ENCODE assay signal across 26 cellular contexts in genomic region chr19:6215701-6216235, GRCh38.
A peak's percentile ranks its signal among the peaks of the same experiment; 100 is the strongest.
DNase-seq lines count a peak whose midpoint lies in the region; ATAC-seq and TF ChIP-seq lines count a peak whose summit lies in the region.
"Had no signal": no experiment of that assay in that cellular context is flagged by ENCODE, and none has a peak within 500 bp of the region (broad histone marks: within the 10 kb centered on the region; RNA-seq: fewer than 3 reads in every experiment).

No MANE protein-coding gene starts in this region.

- peak overlapping the region; percentile 60 for H3K23ac ChIP-seq in neuronal stem cell (ENCODE audit: low read depth, low read length, poor library complexity)

- peak overlapping the region; percentile 89 for H3K14ac ChIP-seq in neuronal stem cell (ENCODE audit: low read length)

- no peak overlapping the region for H2AFZ ChIP-seq in neuronal stem cell (ENCODE audit: low read length)
- H2AFZ ChIP-seq: GM23248, hepatocyte had no signal

- TF ChIP-seq CTCF in cardiac muscle cell (IDR thresholded peaks at IDR 0.05; ENCODE audit: low read depth, low read length): no peak
- no peak for TF ChIP-seq CTCF in gastroesophageal sphincter (IDR thresholded peaks at IDR 0.05)

- H3K79me1 ChIP-seq in neuronal stem cell (ENCODE audit: low read depth, low read length): peaks cover 26% of the 10 kb centered on the region

- peak overlapping the region; percentile 98 for H3K4ac ChIP-seq in neuronal stem cell (ENCODE audit: low read length)

- H3K4me3 ChIP-seq in cardiac muscle cell: no peak overlapping the region
- H3K4me3 ChIP-seq in gastroesophageal sphincter: no peak overlapping the region
- no peak overlapping the region for H3K4me3 ChIP-seq in neuronal stem cell (ENCODE audit: low read length in 2 of 2)
- H3K4me3 ChIP-seq in SJCRH30: no peak overlapping the region
- H3K4me3 ChIP-seq: GM23248, hepatocyte, psoas muscle had no signal

- no peak for TF ChIP-seq EP300 in gastroesophageal sphincter (IDR thresholded peaks at IDR 0.05)

- H2BK5ac ChIP-seq in neuronal stem cell (ENCODE audit: low read length): peak overlapping the region; percentile 98

- peak overlapping the region; percentile 100 for H2AK5ac ChIP-seq in neuronal stem cell (ENCODE audit: low read depth, low read length)

- peak overlapping the region; percentile 45 for H3K4me2 ChIP-seq in neuronal stem cell (ENCODE audit: insufficient read depth, low read length, poor library complexity, severe bottlenecking)

- H3K9me3 ChIP-seq in cardiac muscle cell (ENCODE audit: low read depth): no peaks in the 10 kb centered on the region
- no peaks in the 10 kb centered on the region for H3K9me3 ChIP-seq in gastroesophageal sphincter
- H3K9me3 ChIP-seq in neuronal stem cell (replicated peaks in 1 of 2; ENCODE audit: control insufficient read depth in 2 of 2, insufficient read depth in 1 of 2, low read depth in 1 of 2, low read length in 2 of 2): no peaks in the 10 kb centered on the region
- H3K9me3 ChIP-seq in SJCRH30 (replicated peaks): no peaks in the 10 kb centered on the region
- H3K9me3 ChIP-seq: psoas muscle, upper lobe of left lung had no signal

- peak overlapping the region; percentile 93 for H2BK15ac ChIP-seq in neuronal stem cell (ENCODE audit: low read length)

- peak overlapping the region; percentile 24 for H4K91ac ChIP-seq in neuronal stem cell (ENCODE audit: low read depth, low read length, poor library complexity)

- peak overlapping the region; percentile 48 for H2BK120ac ChIP-seq in neuronal stem cell (ENCODE audit: low read depth, low read length)

- DNase-seq in cardiac muscle cell (ENCODE audit: low read depth in 1 of 2, low spot score in 1 of 2) (no peak), left ventricle myocardium superior (no peak), neuronal stem cell (ENCODE audit: low spot score) (no peak), DMS53 treated with DMSO at 0.1 percent for 48 hours (lab: John Stamatoyannopoulos, UW; ENCODE audit: unreplicated experiment) (no peak), NCI-H1417 treated with DMSO at 0.1 percent for 48 hours (lab: John Stamatoyannopoulos, UW) (no peak), NCI-H2107 (lab: John Stamatoyannopoulos, UW) (no peak), SJCRH30 (no peak)
- DNase-seq: activated CD4-positive, alpha-beta T cell treated with anti-CD3 and anti-CD28 coated beads, Interleukin-2, amount 10 ng/mL, durations not matched to agents 24 days and 14 days; activated CD8-positive, alpha-beta memory T cell treated with anti-CD3 and anti-CD28 coated beads for 24 hours; activated naive CD4-positive, alpha-beta T cell treated with anti-CD3 and anti-CD28 coated beads, Interleukin-2, amount 50 U/mL, for 16 hours; activated T-cell treated with anti-CD3 and anti-CD28 coated beads for 4 hours; AML-193; amniotic stem cell; brain microvascular endothelial cell; GM23248; Kasumi-1; NCI-H1436; NCI-H2081 treated with DMSO at 0.1 percent for 48 hours; NCI-H226; NCI-H69; nucleus accumbens had no signal

- WGBS in gastroesophageal sphincter (ENCODE audit: low coverage in 1 of 2), 2 donors: no CpG with 5 or more reads among the region's 15 CpGs
- WGBS in neuronal stem cell (ENCODE audit: extremely low coverage in 2 of 2, insufficient read length in 2 of 2, insufficient replicate concordance in 1 of 2), 2 donors: no CpG with 5 or more reads among the region's 15 CpGs

- H3K4me1 ChIP-seq in cardiac muscle cell (ENCODE audit: low read depth) (peaks cover 27% of the 10 kb centered on the region), gastroesophageal sphincter (peaks cover 0 to 56% (median 40%) of the 10 kb centered on the region in 3 donors), neuronal stem cell (ENCODE audit: control insufficient read depth in 2 of 2, insufficient read depth in 1 of 2, low read depth in 1 of 2, low read length in 2 of 2) (peaks cover 27% of the 10 kb centered on the region in 2 donors), SJCRH30 (no peaks in the 10 kb centered on the region)

- H3K18ac ChIP-seq in neuronal stem cell (ENCODE audit: low read length): peak overlapping the region; percentile 80

- intact Hi-C loops in left ventricle myocardium superior (cut with micrococcal nuclease): loop anchor here (5.0 kb wide), 1 partner anchor 82 kb away; no protein-coding TSS in a partner anchor

- peak overlapping the region; percentile 65 for H4K8ac ChIP-seq in neuronal stem cell (ENCODE audit: low read depth, low read length)

- no peak for TF ChIP-seq POLR2A in gastroesophageal sphincter (IDR thresholded peaks at IDR 0.05)

- H3K27ac ChIP-seq in cardiac muscle cell: peak overlapping the region; percentile 97
- H3K27ac ChIP-seq in gastroesophageal sphincter: peak overlapping the region in 3 of 4 donors; percentile 47 to 57 (median 57)
- peak overlapping the region; percentile 86 for H3K27ac ChIP-seq in neuronal stem cell (replicated peaks; ENCODE audit: low read length)
- H3K27ac ChIP-seq in SJCRH30: no peak overlapping the region
- H3K27ac ChIP-seq: brain microvascular endothelial cell, GM23248, psoas muscle had no signal

- peak overlapping the region; percentile 82 for H2BK12ac ChIP-seq in neuronal stem cell (ENCODE audit: low read length)

- H3K36me3 ChIP-seq in cardiac muscle cell (peaks cover 4% of the 10 kb centered on the region), gastroesophageal sphincter (peaks cover 0 to 67% of the 10 kb centered on the region in 2 donors), neuronal stem cell (replicated peaks in 1 of 2; ENCODE audit: control insufficient read depth in 2 of 2, insufficient read depth in 2 of 2, low read length in 2 of 2) (peaks cover 10 to 66% of the 10 kb centered on the region in 2 donors), SJCRH30 (no peaks in the 10 kb centered on the region)

- H3K9ac ChIP-seq in neuronal stem cell (ENCODE audit: low read depth, low read length, poor library complexity): peak overlapping the region; percentile 84
- H3K9ac ChIP-seq: GM23248 had no signal

- ATAC-seq in left ventricle myocardium superior (no peak), gastroesophageal sphincter (no peak)
- ATAC-seq: psoas muscle; stimulated activated memory B cell treated with anti-CD40 and anti-IgM and Interleukin-4, amounts not matched to agents 10 μg/mL and 1 μg/mL and 100 μg/mL, for 72 hours had no signal

- no peaks in the 10 kb centered on the region for H3K27me3 ChIP-seq in cardiac muscle cell
- H3K27me3 ChIP-seq in gastroesophageal sphincter: no peaks in the 10 kb centered on the region
- no peaks in the 10 kb centered on the region for H3K27me3 ChIP-seq in neuronal stem cell (ENCODE audit: control insufficient read depth in 3 of 3, insufficient read depth in 3 of 3, low read depth in 1 of 3, low read length in 3 of 3)
- no peaks in the 10 kb centered on the region for H3K27me3 ChIP-seq in SJCRH30
- H3K27me3 ChIP-seq: brain microvascular endothelial cell, hepatocyte, upper lobe of left lung had no signal
